1 cellular context compared by ENCODE assay signal in the genomic region with DNA sequence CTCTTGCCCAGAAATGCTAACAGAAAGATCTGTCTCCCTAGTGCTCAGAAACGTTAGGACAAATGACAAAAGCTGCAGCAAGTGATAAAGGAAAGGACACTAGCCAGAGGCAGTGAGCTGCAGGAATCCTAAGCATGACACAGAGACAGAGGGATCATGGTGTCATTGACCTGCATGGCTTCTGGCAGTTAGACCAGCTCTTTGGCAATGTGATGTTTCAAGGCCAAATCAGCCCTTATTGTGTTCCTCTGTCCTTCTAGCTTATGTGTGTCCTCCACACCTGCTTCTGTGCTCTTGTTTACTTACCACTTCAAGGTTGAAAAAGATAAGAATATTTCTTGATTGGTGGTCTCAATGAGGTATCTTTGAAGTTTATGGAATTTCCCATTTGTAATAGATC.
TF ChIP-seq lines count a peak whose summit lies in the region.

No MANE protein-coding gene starts in this region.

TF ChIP-seq in HepG2, 621 proteins besides CTCF, POLR2A, EP300 and RAD21 (continued from another document and continues in another):
- TF ChIP-seq ZHX1 (CRISPR knock-in tag; IDR thresholded peaks at IDR 0.05; ENCODE audit: low read depth) (no peak), ZNF790 (CRISPR knock-in tag; IDR thresholded peaks at IDR 0.05; ENCODE audit: borderline replicate concordance) (no peak), FOXA3 (CRISPR knock-in tag; IDR thresholded peaks at IDR 0.05) (peak; percentile 57; the same call in 1 of the 2 replicates), TEAD3 (CRISPR knock-in tag; optimal IDR thresholded peaks at IDR 0.05; ENCODE audit: borderline replicate concordance) (peak; percentile 48), SOX13 (IDR thresholded peaks at IDR 0.05) (no peak; the same call in 1 of the 2 replicates), SOX13 (CRISPR knock-in tag; conservative IDR thresholded peaks at IDR 0.05 in 1 of 2, IDR thresholded peaks at IDR 0.05 in 1 of 2) (peak in 1 of 2 experiments; percentile 89; a peak in 2 of 4 replicates), ZNF292 (CRISPR knock-in tag; IDR thresholded peaks at IDR 0.05; ENCODE audit: borderline replicate concordance, low read depth) (peak; percentile 81), SOX5 (CRISPR knock-in tag; IDR thresholded peaks at IDR 0.05; ENCODE audit: borderline replicate concordance) (peak; percentile 68), FOSL2 (CRISPR knock-in tag; IDR thresholded peaks at IDR 0.05) (peak; percentile 35; the same call in 1 of the 2 replicates), GATAD2A (CRISPR knock-in tag; IDR thresholded peaks at IDR 0.05) (peak; percentile 65), HOMEZ (CRISPR knock-in tag; IDR thresholded peaks at IDR 0.05; ENCODE audit: low read depth) (no peak), RXRB (CRISPR knock-in tag; IDR thresholded peaks at IDR 0.05; ENCODE audit: borderline replicate concordance) (peak; percentile 89), BORCS8-MEF2B (CRISPR knock-in tag; IDR thresholded peaks at IDR 0.05) (0 out of 2 replicates have a peak, but pooled peaks have one; percentile 39), NR2F6 (IDR thresholded peaks at IDR 0.05) (peak; percentile 22; the same call in 1 of the 2 replicates), NR2F6 (CRISPR knock-in tag; IDR thresholded peaks at IDR 0.05) (peak; percentile 47; the same call in 1 of the 2 replicates), TARDBP (CRISPR knock-in tag; IDR thresholded peaks at IDR 0.05) (0 out of 2 replicates have a peak, but pooled peaks have one; percentile 38), HMG20A (CRISPR knock-in tag; IDR thresholded peaks at IDR 0.05; ENCODE audit: borderline replicate concordance) (peak; percentile 69; the same call in 1 of the 2 replicates), ZNF788 (CRISPR knock-in tag; IDR thresholded peaks at IDR 0.05; ENCODE audit: borderline replicate concordance) (0 out of 2 replicates have a peak, but pooled peaks have one; percentile 45), ZBTB7B (CRISPR knock-in tag; IDR thresholded peaks at IDR 0.05) (peak; percentile 25; the same call in 1 of the 2 replicates), NKX3-1 (CRISPR knock-in tag; IDR thresholded peaks at IDR 0.05) (no peak), CEBPB (IDR thresholded peaks at IDR 0.05; ENCODE audit: borderline replicate concordance, low read depth, low read length) (peak; percentile 84), PTBP1 (IDR thresholded peaks at IDR 0.05; ENCODE audit: low read depth, low read length, poor library complexity, severe bottlenecking) (no peak), ZMYM4 (CRISPR knock-in tag; IDR thresholded peaks at IDR 0.05) (peak; percentile 81), ZNF205 (CRISPR knock-in tag; IDR thresholded peaks at IDR 0.05) (peak; percentile 81; the same call in 1 of the 2 replicates), HNF4A (CRISPR knock-in tag; IDR thresholded peaks at IDR 0.05) (peak; percentile 47; the same call in 1 of the 2 replicates), FOXA1 (IDR thresholded peaks at IDR 0.05) (no peak), FOXA1 (CRISPR knock-in tag; IDR thresholded peaks at IDR 0.05) (peak; percentile 60; the same call in 1 of the 2 replicates), MLLT10 (CRISPR knock-in tag; IDR thresholded peaks at IDR 0.05) (no peak), REPIN1 (CRISPR knock-in tag; IDR thresholded peaks at IDR 0.05; ENCODE audit: borderline replicate concordance, low read depth) (peak; percentile 68; the same call in 1 of the 2 replicates), SP140L (CRISPR knock-in tag; IDR thresholded peaks at IDR 0.05; ENCODE audit: borderline replicate concordance) (no peak)
- TF ChIP-seq, protein P1, sequence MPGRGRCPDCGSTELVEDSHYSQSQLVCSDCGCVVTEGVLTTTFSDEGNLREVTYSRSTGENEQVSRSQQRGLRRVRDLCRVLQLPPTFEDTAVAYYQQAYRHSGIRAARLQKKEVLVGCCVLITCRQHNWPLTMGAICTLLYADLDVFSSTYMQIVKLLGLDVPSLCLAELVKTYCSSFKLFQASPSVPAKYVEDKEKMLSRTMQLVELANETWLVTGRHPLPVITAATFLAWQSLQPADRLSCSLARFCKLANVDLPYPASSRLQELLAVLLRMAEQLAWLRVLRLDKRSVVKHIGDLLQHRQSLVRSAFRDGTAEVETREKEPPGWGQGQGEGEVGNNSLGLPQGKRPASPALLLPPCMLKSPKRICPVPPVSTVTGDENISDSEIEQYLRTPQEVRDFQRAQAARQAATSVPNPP (CRISPR knock-in tag; IDR thresholded peaks at IDR 0.05): peak; percentile 68; the same call in 1 of the 2 replicates
- TF ChIP-seq, protein P2, sequence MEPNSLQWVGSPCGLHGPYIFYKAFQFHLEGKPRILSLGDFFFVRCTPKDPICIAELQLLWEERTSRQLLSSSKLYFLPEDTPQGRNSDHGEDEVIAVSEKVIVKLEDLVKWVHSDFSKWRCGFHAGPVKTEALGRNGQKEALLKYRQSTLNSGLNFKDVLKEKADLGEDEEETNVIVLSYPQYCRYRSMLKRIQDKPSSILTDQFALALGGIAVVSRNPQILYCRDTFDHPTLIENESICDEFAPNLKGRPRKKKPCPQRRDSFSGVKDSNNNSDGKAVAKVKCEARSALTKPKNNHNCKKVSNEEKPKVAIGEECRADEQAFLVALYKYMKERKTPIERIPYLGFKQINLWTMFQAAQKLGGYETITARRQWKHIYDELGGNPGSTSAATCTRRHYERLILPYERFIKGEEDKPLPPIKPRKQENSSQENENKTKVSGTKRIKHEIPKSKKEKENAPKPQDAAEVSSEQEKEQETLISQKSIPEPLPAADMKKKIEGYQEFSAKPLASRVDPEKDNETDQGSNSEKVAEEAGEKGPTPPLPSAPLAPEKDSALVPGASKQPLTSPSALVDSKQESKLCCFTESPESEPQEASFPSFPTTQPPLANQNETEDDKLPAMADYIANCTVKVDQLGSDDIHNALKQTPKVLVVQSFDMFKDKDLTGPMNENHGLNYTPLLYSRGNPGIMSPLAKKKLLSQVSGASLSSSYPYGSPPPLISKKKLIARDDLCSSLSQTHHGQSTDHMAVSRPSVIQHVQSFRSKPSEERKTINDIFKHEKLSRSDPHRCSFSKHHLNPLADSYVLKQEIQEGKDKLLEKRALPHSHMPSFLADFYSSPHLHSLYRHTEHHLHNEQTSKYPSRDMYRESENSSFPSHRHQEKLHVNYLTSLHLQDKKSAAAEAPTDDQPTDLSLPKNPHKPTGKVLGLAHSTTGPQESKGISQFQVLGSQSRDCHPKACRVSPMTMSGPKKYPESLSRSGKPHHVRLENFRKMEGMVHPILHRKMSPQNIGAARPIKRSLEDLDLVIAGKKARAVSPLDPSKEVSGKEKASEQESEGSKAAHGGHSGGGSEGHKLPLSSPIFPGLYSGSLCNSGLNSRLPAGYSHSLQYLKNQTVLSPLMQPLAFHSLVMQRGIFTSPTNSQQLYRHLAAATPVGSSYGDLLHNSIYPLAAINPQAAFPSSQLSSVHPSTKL (CRISPR knock-in tag; IDR thresholded peaks at IDR 0.05): peak; percentile 77
- TF ChIP-seq, protein P3, sequence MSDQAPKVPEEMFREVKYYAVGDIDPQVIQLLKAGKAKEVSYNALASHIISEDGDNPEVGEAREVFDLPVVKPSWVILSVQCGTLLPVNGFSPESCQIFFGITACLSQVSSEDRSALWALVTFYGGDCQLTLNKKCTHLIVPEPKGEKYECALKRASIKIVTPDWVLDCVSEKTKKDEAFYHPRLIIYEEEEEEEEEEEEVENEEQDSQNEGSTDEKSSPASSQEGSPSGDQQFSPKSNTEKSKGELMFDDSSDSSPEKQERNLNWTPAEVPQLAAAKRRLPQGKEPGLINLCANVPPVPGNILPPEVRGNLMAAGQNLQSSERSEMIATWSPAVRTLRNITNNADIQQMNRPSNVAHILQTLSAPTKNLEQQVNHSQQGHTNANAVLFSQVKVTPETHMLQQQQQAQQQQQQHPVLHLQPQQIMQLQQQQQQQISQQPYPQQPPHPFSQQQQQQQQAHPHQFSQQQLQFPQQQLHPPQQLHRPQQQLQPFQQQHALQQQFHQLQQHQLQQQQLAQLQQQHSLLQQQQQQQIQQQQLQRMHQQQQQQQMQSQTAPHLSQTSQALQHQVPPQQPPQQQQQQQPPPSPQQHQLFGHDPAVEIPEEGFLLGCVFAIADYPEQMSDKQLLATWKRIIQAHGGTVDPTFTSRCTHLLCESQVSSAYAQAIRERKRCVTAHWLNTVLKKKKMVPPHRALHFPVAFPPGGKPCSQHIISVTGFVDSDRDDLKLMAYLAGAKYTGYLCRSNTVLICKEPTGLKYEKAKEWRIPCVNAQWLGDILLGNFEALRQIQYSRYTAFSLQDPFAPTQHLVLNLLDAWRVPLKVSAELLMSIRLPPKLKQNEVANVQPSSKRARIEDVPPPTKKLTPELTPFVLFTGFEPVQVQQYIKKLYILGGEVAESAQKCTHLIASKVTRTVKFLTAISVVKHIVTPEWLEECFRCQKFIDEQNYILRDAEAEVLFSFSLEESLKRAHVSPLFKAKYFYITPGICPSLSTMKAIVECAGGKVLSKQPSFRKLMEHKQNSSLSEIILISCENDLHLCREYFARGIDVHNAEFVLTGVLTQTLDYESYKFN (CRISPR knock-in tag; conservative IDR thresholded peaks at IDR 0.05): 0 out of 2 replicates have a peak, but pooled peaks have one; percentile 6
- TF ChIP-seq, protein P4, sequence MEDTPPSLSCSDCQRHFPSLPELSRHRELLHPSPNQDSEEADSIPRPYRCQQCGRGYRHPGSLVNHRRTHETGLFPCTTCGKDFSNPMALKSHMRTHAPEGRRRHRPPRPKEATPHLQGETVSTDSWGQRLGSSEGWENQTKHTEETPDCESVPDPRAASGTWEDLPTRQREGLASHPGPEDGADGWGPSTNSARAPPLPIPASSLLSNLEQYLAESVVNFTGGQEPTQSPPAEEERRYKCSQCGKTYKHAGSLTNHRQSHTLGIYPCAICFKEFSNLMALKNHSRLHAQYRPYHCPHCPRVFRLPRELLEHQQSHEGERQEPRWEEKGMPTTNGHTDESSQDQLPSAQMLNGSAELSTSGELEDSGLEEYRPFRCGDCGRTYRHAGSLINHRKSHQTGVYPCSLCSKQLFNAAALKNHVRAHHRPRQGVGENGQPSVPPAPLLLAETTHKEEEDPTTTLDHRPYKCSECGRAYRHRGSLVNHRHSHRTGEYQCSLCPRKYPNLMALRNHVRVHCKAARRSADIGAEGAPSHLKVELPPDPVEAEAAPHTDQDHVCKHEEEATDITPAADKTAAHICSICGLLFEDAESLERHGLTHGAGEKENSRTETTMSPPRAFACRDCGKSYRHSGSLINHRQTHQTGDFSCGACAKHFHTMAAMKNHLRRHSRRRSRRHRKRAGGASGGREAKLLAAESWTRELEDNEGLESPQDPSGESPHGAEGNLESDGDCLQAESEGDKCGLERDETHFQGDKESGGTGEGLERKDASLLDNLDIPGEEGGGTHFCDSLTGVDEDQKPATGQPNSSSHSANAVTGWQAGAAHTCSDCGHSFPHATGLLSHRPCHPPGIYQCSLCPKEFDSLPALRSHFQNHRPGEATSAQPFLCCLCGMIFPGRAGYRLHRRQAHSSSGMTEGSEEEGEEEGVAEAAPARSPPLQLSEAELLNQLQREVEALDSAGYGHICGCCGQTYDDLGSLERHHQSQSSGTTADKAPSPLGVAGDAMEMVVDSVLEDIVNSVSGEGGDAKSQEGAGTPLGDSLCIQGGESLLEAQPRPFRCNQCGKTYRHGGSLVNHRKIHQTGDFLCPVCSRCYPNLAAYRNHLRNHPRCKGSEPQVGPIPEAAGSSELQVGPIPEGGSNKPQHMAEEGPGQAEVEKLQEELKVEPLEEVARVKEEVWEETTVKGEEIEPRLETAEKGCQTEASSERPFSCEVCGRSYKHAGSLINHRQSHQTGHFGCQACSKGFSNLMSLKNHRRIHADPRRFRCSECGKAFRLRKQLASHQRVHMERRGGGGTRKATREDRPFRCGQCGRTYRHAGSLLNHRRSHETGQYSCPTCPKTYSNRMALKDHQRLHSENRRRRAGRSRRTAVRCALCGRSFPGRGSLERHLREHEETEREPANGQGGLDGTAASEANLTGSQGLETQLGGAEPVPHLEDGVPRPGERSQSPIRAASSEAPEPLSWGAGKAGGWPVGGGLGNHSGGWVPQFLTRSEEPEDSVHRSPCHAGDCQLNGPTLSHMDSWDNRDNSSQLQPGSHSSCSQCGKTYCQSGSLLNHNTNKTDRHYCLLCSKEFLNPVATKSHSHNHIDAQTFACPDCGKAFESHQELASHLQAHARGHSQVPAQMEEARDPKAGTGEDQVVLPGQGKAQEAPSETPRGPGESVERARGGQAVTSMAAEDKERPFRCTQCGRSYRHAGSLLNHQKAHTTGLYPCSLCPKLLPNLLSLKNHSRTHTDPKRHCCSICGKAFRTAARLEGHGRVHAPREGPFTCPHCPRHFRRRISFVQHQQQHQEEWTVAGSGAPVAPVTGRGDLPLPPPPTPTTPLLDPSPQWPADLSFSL (CRISPR knock-in tag; IDR thresholded peaks at IDR 0.05): 0 out of 2 replicates have a peak, but pooled peaks have one; percentile 35
- TF ChIP-seq, protein P5, sequence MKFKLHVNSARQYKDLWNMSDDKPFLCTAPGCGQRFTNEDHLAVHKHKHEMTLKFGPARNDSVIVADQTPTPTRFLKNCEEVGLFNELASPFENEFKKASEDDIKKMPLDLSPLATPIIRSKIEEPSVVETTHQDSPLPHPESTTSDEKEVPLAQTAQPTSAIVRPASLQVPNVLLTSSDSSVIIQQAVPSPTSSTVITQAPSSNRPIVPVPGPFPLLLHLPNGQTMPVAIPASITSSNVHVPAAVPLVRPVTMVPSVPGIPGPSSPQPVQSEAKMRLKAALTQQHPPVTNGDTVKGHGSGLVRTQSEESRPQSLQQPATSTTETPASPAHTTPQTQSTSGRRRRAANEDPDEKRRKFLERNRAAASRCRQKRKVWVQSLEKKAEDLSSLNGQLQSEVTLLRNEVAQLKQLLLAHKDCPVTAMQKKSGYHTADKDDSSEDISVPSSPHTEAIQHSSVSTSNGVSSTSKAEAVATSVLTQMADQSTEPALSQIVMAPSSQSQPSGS (CRISPR knock-in tag; IDR thresholded peaks at IDR 0.05): peak; percentile 27; the same call in 1 of the 2 replicates
